28 cellular contexts compared by ENCODE assay signal in the genomic region with DNA sequence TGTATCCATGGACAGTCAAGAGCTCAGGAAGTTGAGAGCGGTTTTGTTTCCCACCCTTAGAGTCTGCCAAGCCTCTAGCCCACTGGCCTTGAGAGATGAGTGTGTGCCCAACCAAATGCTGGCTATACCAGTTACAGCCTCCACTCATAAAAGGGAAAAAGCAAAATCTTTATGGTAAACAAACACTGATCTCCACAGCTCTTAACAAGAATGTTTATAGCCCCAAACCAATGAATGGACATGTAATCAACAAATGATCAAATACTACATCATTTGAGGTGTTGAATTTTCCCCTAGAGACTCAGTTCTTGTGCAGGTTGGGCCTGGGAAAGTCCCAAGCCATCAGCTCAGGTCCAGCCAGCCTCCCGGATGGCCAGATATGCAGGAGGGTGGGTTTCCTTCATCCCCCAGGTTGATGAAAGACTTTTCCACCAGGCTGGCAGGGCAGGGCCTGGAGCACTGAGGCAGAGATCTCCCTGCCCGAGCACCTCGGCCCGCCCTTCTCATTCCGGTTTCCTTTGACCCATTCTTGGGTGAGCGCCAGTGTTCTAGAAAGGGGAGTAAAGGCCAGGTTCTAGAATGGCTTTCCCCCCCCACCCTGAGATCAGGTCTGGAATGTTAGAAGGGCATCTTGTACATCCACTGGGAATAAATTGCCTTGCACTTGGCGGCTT. TPM values are rescaled to one million over a fixed set of nuclear protein-coding genes. Genes with fewer than 3 reads are reported as not detected.
DNase-seq lines count a peak whose midpoint lies in the region; ATAC-seq and TF ChIP-seq lines count a peak whose summit lies in the region.
"Had no signal": no experiment of that assay in that cellular context is flagged by ENCODE, and none has a peak within 500 bp of the region (broad histone marks: within the 10 kb centered on the region; RNA-seq: fewer than 3 reads in every experiment).

No MANE protein-coding gene starts in this region.

- TF ChIP-seq POLR2A in IMR-90 (IDR thresholded peaks at IDR 0.05; ENCODE audit: low read depth, low read length), result no peak

- CTCF ChIA-PET in IMR-90 (lab: Yijun Ruan, JAX), result interaction anchor here (0.6 kb wide), 1 partner anchor 25 kb away, joined by 3 read pairs; no protein-coding TSS in a partner anchor

- dilution Hi-C loops in IMR-90 (cut with HindIII; ENCODE audit: low sequenced_read_pairs, unreplicated experiment), result no loop called here

- in situ Hi-C loops in IMR-90 (cut with MboI; ENCODE audit: low sequenced_read_pairs), result no loop called here

- H2AK5ac ChIP-seq in IMR-90 (ENCODE audit: low read depth, low read length), result peak overlapping the region; percentile 22; the same call in 1 of the 2 replicates

- H3K4ac ChIP-seq in IMR-90 (ENCODE audit: low read depth, low read length), result no peak overlapping the region

- no peak overlapping the region; the same call in 1 of the 2 replicates for H2BK120ac ChIP-seq in IMR-90 (ENCODE audit: low read depth, low read length)

- no CpG with 5 or more reads among the region's 8 CpGs for WGBS in IMR-90 (ENCODE audit: extremely low coverage in 2 of 2, insufficient read length in 1 of 2), 2 experiments

- H2AFZ ChIP-seq in IMR-90 (replicated peaks; ENCODE audit: low read length, poor library complexity), result no peak overlapping the region
- no peak overlapping the region for H2AFZ ChIP-seq in osteoblast (ENCODE audit: low read length)
- H2AFZ ChIP-seq: GM23338, PC-9 had no signal

- no peaks in the 10 kb centered on the region for H3K27me3 ChIP-seq in IMR-90 (ENCODE audit: control insufficient read depth, insufficient read depth, low read length)
- H3K27me3 ChIP-seq in osteoblast (ENCODE audit: insufficient read depth, low read length), result no peaks in the 10 kb centered on the region
- H3K27me3 ChIP-seq: MG63 had no signal

- no peak for ATAC-seq in IMR-90 (ENCODE audit: low read depth)
- ATAC-seq: GM23338, K562 had no signal

- H2BK5ac ChIP-seq in IMR-90 (ENCODE audit: low read depth, low read length, poor library complexity, severe bottlenecking), result no peak overlapping the region

- TF ChIP-seq CTCF in IMR-90 (conservative IDR thresholded peaks at IDR 0.05; ENCODE audit: low read depth, low read length) (no peak), endothelial cell (IDR thresholded peaks at IDR 0.05; ENCODE audit: unreplicated experiment) (no peak), osteoblast (IDR thresholded peaks at IDR 0.05; ENCODE audit: extremely low read depth, low read depth, low read length) (no peak)

- H4K20me1 ChIP-seq in IMR-90 (ENCODE audit: insufficient read depth, low read length), result peaks cover 4% of the 10 kb centered on the region; the same call in 1 of the 2 replicates
- no peaks in the 10 kb centered on the region for H4K20me1 ChIP-seq in osteoblast (ENCODE audit: insufficient read depth, low read length)

- H3K4me2 ChIP-seq in IMR-90 (ENCODE audit: low read depth, low read length) (no peak overlapping the region), osteoblast (ENCODE audit: insufficient read depth, low read length) (no peak overlapping the region)
- H3K4me2 ChIP-seq: BLaER1, GM23338, SK-N-SH had no signal

- H3K4me3 ChIP-seq in IMR-90 (ENCODE audit: insufficient read depth, low read depth, low read length) (no peak overlapping the region), osteoblast (ENCODE audit: insufficient read depth, low read length) (no peak overlapping the region)
- H3K4me3 ChIP-seq: BLaER1, GM23338, K562, MG63, PC-9 had no signal

- no peak overlapping the region for H3K18ac ChIP-seq in IMR-90 (ENCODE audit: low read depth, low read length)

- H3K27ac ChIP-seq in IMR-90 (ENCODE audit: insufficient read depth, low read length) (no peak overlapping the region), osteoblast (ENCODE audit: low read depth, low read length) (no peak overlapping the region)
- H3K27ac ChIP-seq: BLaER1 had no signal

- H3K9me3 ChIP-seq in IMR-90 (ENCODE audit: control insufficient read depth, insufficient read depth, low read length), result no peaks in the 10 kb centered on the region
- H3K9me3 ChIP-seq in osteoblast (ENCODE audit: low read depth, low read length), result no peaks in the 10 kb centered on the region
- H3K9me3 ChIP-seq: BLaER1, MG63, SK-N-SH had no signal

- no peak overlapping the region for H3K14ac ChIP-seq in IMR-90 (replicated peaks; ENCODE audit: low read depth, low read length)

- no peak overlapping the region; the same call in 2 of the 3 replicates for H2BK15ac ChIP-seq in IMR-90 (ENCODE audit: low read depth, low read length)

- peaks cover 38% of the 10 kb centered on the region for H3K4me1 Mint-ChIP-seq in endothelial cell (ENCODE audit: unreplicated experiment)

- H3K27me3 Mint-ChIP-seq in endothelial cell (ENCODE audit: unreplicated experiment), result peaks cover 7% of the 10 kb centered on the region

- H3K4me1 ChIP-seq in IMR-90 (ENCODE audit: control insufficient read depth, insufficient read depth, low read length) (peaks cover 33% of the 10 kb centered on the region), osteoblast (ENCODE audit: insufficient read depth, low read length) (peaks cover 63% of the 10 kb centered on the region)

- no peak overlapping the region for H4K5ac ChIP-seq in IMR-90 (ENCODE audit: low read depth, low read length)

- no peak overlapping the region for H2BK20ac ChIP-seq in IMR-90 (ENCODE audit: low read depth, low read length)

- no peak overlapping the region for H3K56ac ChIP-seq in IMR-90 (ENCODE audit: extremely low read depth, insufficient read depth, low read length)

- H3K79me2 ChIP-seq in osteoblast (ENCODE audit: insufficient read depth, low read length), result peaks cover 11% of the 10 kb centered on the region

- no peak for TF ChIP-seq RAD21 in IMR-90 (IDR thresholded peaks at IDR 0.05; ENCODE audit: low read length)

- H3K27ac Mint-ChIP-seq in endothelial cell (ENCODE audit: unreplicated experiment), result peak overlapping the region; percentile 0
- H3K27ac Mint-ChIP-seq: CD4-positive, alpha-beta T cell; GM23338 had no signal

- H3K36me3 ChIP-seq in IMR-90 (ENCODE audit: control insufficient read depth, insufficient read depth, low read length) (no peaks in the 10 kb centered on the region), osteoblast (ENCODE audit: insufficient read depth, low read length) (no peaks in the 10 kb centered on the region)
- H3K36me3 ChIP-seq: BLaER1, MG63 had no signal

- no peak overlapping the region for H3K4me3 Mint-ChIP-seq in endothelial cell (ENCODE audit: unreplicated experiment)
- H3K4me3 Mint-ChIP-seq: CD4-positive, alpha-beta T cell; GM23338 had no signal

- intact Hi-C loops in IMR-90 (cut with micrococcal nuclease), result no loop called here
- intact Hi-C loops in cardiac septum (cut with DNase I), result no loop called here

- DNase-seq in H4 (ENCODE audit: low spot score), result peak; percentile 7
- DNase-seq in IMR-90, result no peak
- no peak for DNase-seq in endothelial cell (ENCODE audit: low spot score)
- DNase-seq in osteoblast (ENCODE audit: insufficient read length, low spot score, missing footprints), result peak; percentile 30
- DNase-seq in NCI-H510A (lab: John Stamatoyannopoulos, UW), result no peak
- no peak for DNase-seq in effector CD4-positive, alpha-beta T cell
- no peak for DNase-seq in cardiac septum (ENCODE audit: low spot score)
- DNase-seq: ACHN; CD4-positive, alpha-beta T cell; COR-L47; DMS 273 treated with DMSO at 0.1 percent for 48 hours; DND-41; HCEC 1CT; MG63; NCI-H1092; NCI-H1436; NCI-H187 treated with DMSO at 0.1 percent for 48 hours; NCI-H2107; NCI-H748 treated with DMSO at 0.1 percent for 48 hours; RPMI8226; SIG-M5; SK-N-SH had no signal

- peaks cover 35% of the 10 kb centered on the region for H3K9me1 ChIP-seq in IMR-90 (ENCODE audit: insufficient read depth, low read length)

- no peaks in the 10 kb centered on the region for H3K9me3 Mint-ChIP-seq in endothelial cell (ENCODE audit: unreplicated experiment)
- H3K9me3 Mint-ChIP-seq: CD4-positive, alpha-beta T cell; GM23338 had no signal

- BruUV-seq in IMR-90 (replicated peaks; lab: Mats Ljungman, UMichigan), result no TSS peak

- no peaks in the 10 kb centered on the region for H3K36me3 Mint-ChIP-seq in endothelial cell (ENCODE audit: low read depth, unreplicated experiment)

- H4K91ac ChIP-seq in IMR-90 (ENCODE audit: insufficient read depth, low read depth, low read length), result no peak overlapping the region

- H4K8ac ChIP-seq in IMR-90 (ENCODE audit: low read depth in 2 of 2, low read length in 2 of 2), result no peak overlapping the region

- no peak overlapping the region for H3K9ac ChIP-seq in IMR-90 (ENCODE audit: low read depth, low read length)
- H3K9ac ChIP-seq: BLaER1, SK-N-SH had no signal

- H3K79me1 ChIP-seq in IMR-90 (ENCODE audit: low read depth in 1 of 2, low read length in 2 of 2), result peaks cover 7 to 21% of the 10 kb centered on the region in 2 experiments; a peak in 3 of 4 replicates

- POLR2A ChIA-PET in IMR-90 (lab: Charles Lee; ENCODE audit: unreplicated experiment), result no interaction called here

- no peak overlapping the region for H3K23ac ChIP-seq in IMR-90 (ENCODE audit: low read depth, low read length)

- no peak overlapping the region for H2AK9ac ChIP-seq in IMR-90 (replicated peaks; ENCODE audit: low read depth, low read length, poor library complexity)

RNA-seq across cellular contexts. Expression of a gene that starts 3.9 kb away (rescaled TPM):
- total RNA-seq in H4 (2014; rRNA removed; shearing (Covaris generic)), result 120 and 173 TPM in 2 replicates
- total RNA-seq in IMR-90 (2012; rRNA removed), result 126 and 178 TPM in 2 replicates
- polyA plus RNA-seq in IMR-90 (2012; rRNA removed), result 72.5 and 74.8 TPM in 2 replicates
- 44.7 and 106 TPM in 2 replicates for polyA plus RNA-seq in IMR-90 (2012; cell fraction: cytosol; rRNA removed)
- 70.1 and 74.1 TPM in 2 replicates for polyA plus RNA-seq in IMR-90 (2012; cell fraction: nucleus; rRNA removed; ENCODE audit: low replicate concordance)
- total RNA-seq in endothelial cell (ENCODE audit: unreplicated experiment), result 154 TPM
- total RNA-seq in osteoblast, result 72.7 and 81.0 TPM in 2 replicates
- 62.0 TPM for total RNA-seq in cardiac septum

RNA-seq across cellular contexts. Expression of a gene that starts 12.2 kb away (rescaled TPM):
- total RNA-seq in H4 (2014; rRNA removed; shearing (Covaris generic)), result not detected in 2 replicates
- total RNA-seq in IMR-90 (2012; rRNA removed), result 0.18 TPM in 1 of 2 replicates, not detected in the other
- 0.19 and 0.40 TPM in 2 replicates for polyA plus RNA-seq in IMR-90 (2012; rRNA removed)
- 0.02 and 0.13 TPM in 2 replicates for polyA plus RNA-seq in IMR-90 (2012; cell fraction: cytosol; rRNA removed)
- 0.05 and 0.18 TPM in 2 replicates for polyA plus RNA-seq in IMR-90 (2012; cell fraction: nucleus; rRNA removed; ENCODE audit: low replicate concordance)
- total RNA-seq in endothelial cell (ENCODE audit: unreplicated experiment), result not detected
- total RNA-seq in osteoblast, result under 0.01 TPM in 2 replicates
- 7.0 TPM for total RNA-seq in cardiac septum
- total RNA-seq: CD4-positive, alpha-beta T cell; PC-9 had no signal

RNA-seq across cellular contexts. Expression of a gene that starts 44.4 kb away (rescaled TPM):
- 4.5 and 4.9 TPM in 2 replicates for total RNA-seq in H4 (2014; rRNA removed; shearing (Covaris generic))
- total RNA-seq in IMR-90 (2012; rRNA removed) (1.3 and 2.5 TPM in 2 replicates), endothelial cell (ENCODE audit: unreplicated experiment) (7.1 TPM), osteoblast (0.72 and 1.2 TPM in 2 replicates), cardiac septum (0.13 TPM)
- 16.0 and 17.4 TPM in 2 replicates for polyA plus RNA-seq in IMR-90 (2012; rRNA removed)
- polyA plus RNA-seq in IMR-90 (2012; cell fraction: cytosol; rRNA removed), result 7.6 and 7.8 TPM in 2 replicates
- polyA plus RNA-seq in IMR-90 (2012; cell fraction: nucleus; rRNA removed; ENCODE audit: low replicate concordance), result 23.3 and 68.0 TPM in 2 replicates

RNA-seq across cellular contexts. Expression of a gene that starts 55.5 kb away (rescaled TPM):
- not detected in 2 replicates for total RNA-seq in H4 (2014; rRNA removed; shearing (Covaris generic))
- total RNA-seq in IMR-90 (2012; rRNA removed) (not detected in 2 replicates), endothelial cell (ENCODE audit: unreplicated experiment) (not detected), osteoblast (not detected in 2 replicates), cardiac septum (10.3 TPM)
- polyA plus RNA-seq in IMR-90 (2012; rRNA removed), result not detected in 2 replicates
- not detected in 2 replicates for polyA plus RNA-seq in IMR-90 (2012; cell fraction: cytosol; rRNA removed)
- not detected in 2 replicates for polyA plus RNA-seq in IMR-90 (2012; cell fraction: nucleus; rRNA removed; ENCODE audit: low replicate concordance)
- total RNA-seq: CD4-positive, alpha-beta T cell; GM23338; K562; LHCN-M2; NCI-H460; PC-9 had no signal
- polyA plus RNA-seq: GM23338, K562, SK-N-SH had no signal

Comparison
In these comparisons a context has a peak if more than half of its experiments do, and no peak if none do; other contexts are left out.
1. DNase-seq: peak in H4 (single experiment) and osteoblast (single experiment); none in IMR-90 (single experiment), endothelial cell (single experiment), NCI-H510A (single experiment), effector CD4-positive, alpha-beta T cell (single experiment) and cardiac septum (single experiment).